25 cellular contexts compared by ENCODE assay signal in genomic region chr7:123819001-123819400, GRCh38. TPM values are rescaled to one million over a fixed set of nuclear protein-coding genes. Genes with fewer than 3 reads are reported as not detected.
DNase-seq lines count a peak whose midpoint lies in the region; ATAC-seq and TF ChIP-seq lines count a peak whose summit lies in the region.
"Had no signal": no experiment of that assay in that cellular context is flagged by ENCODE, and none has a peak within 500 bp of the region (broad histone marks: within the 10 kb centered on the region; RNA-seq: fewer than 3 reads in every experiment).

No MANE protein-coding gene starts in this region.

- H4K5ac ChIP-seq in mesendoderm (ENCODE audit: low read length) = no peak overlapping the region

- H2AFZ ChIP-seq in GM23338 (peak overlapping the region; percentile 16; the same call in 1 of the 2 replicates), mammary epithelial cell (ENCODE audit: low read depth, low read length) (peak overlapping the region; percentile 6)

- no peaks in the 10 kb centered on the region for H3K36me3 ChIP-seq in GM23338 (ENCODE audit: insufficient read depth)
- no peaks in the 10 kb centered on the region for H3K36me3 ChIP-seq in mammary epithelial cell (ENCODE audit: insufficient read depth, low read length)
- H3K36me3 ChIP-seq in mesendoderm (ENCODE audit: control insufficient read depth, insufficient read depth, low read length) = no peaks in the 10 kb centered on the region

- no peak overlapping the region for H3K27ac Mint-ChIP-seq in GM23338
- H3K27ac Mint-ChIP-seq: CD8-positive, alpha-beta memory T cell had no signal

- H3K4me3 ChIP-seq in GM23338 (no peak overlapping the region), mammary epithelial cell (replicated peaks in 1 of 3; ENCODE audit: insufficient read depth in 1 of 3, low read depth in 2 of 3, low read length in 3 of 3) (peak overlapping the region in 1 of 3 experiments; percentile 1), mesendoderm (ENCODE audit: low read length) (no peak overlapping the region)

- no peaks in the 10 kb centered on the region for H3K36me3 Mint-ChIP-seq in GM23338 (ENCODE audit: low read depth)
- H3K36me3 Mint-ChIP-seq: CD8-positive, alpha-beta memory T cell had no signal

- no peaks in the 10 kb centered on the region for H3K79me1 ChIP-seq in mesendoderm (ENCODE audit: low read length)

- H3K9me3 Mint-ChIP-seq in GM23338 = no peaks in the 10 kb centered on the region
- H3K9me3 Mint-ChIP-seq: CD8-positive, alpha-beta memory T cell had no signal

- H3K9ac ChIP-seq in mammary epithelial cell (ENCODE audit: insufficient read depth, low read length) (peak overlapping the region; percentile 83), mesendoderm (ENCODE audit: low read length) (no peak overlapping the region)
- H3K9ac ChIP-seq: SK-N-SH had no signal

- no peak overlapping the region for H3K27ac ChIP-seq in GM23338 (ENCODE audit: low read depth)
- H3K27ac ChIP-seq in mammary epithelial cell (ENCODE audit: insufficient read depth, low read depth, low read length) = peak overlapping the region; percentile 98
- no peak overlapping the region for H3K27ac ChIP-seq in mesendoderm (ENCODE audit: low read depth, low read length)
- H3K27ac ChIP-seq: C4-2B had no signal

- no peaks in the 10 kb centered on the region for H3K4me1 Mint-ChIP-seq in GM23338

- CTCF ChIA-PET in mammary epithelial cell (lab: Charles Lee; ENCODE audit: low non-redundant PET) = no interaction called here

- ATAC-seq in GM23338 (no peak), HG02588 (IDR thresholded peaks at IDR 0.05; ENCODE audit: unreplicated experiment) (no peak), GM21381 (IDR thresholded peaks at IDR 0.05; ENCODE audit: unreplicated experiment) (no peak)

- dilution Hi-C loops in mammary epithelial cell (cut with HindIII; ENCODE audit: low sequenced_read_pairs) = no loop called here

- no peak overlapping the region for H2BK5ac ChIP-seq in mesendoderm (ENCODE audit: low read length)

- no peak overlapping the region for H3K4me3 Mint-ChIP-seq in GM23338
- H3K4me3 Mint-ChIP-seq: CD8-positive, alpha-beta memory T cell had no signal

- intact Hi-C loops in mammary epithelial cell (cut with micrococcal nuclease) = loop anchor here (1.0 kb wide), 1 partner anchor 21 kb away; no protein-coding TSS in a partner anchor

- DNase-seq in GM23338 (ENCODE audit: low spot score) (no peak), NCI-H69 (lab: John Stamatoyannopoulos, UW) (peak; percentile 10), mammary epithelial cell (peak; percentile 75), mesendoderm (peak; percentile 67), erythroblast (lab: John Stamatoyannopoulos, UW) (no peak)
- DNase-seq: AML-193; CD8-positive, alpha-beta memory T cell; GOT3; HCEC 1CT; KG1; NCI-H1105; NCI-H146; NCI-H2029 treated with DMSO at 0.1 percent for 48 hours; NCI-H345; NCI-H524; NCI-H82; SHP77; SK-N-SH; T-helper 1 cell had no signal

- in situ Hi-C loops in mammary epithelial cell (cut with MboI; ENCODE audit: low sequenced_read_pairs in 2 of 2) = no loop called here

- TF ChIP-seq CTCF in GM23338 (conservative IDR thresholded peaks at IDR 0.05; ENCODE audit: low read depth in 2 of 2) (no peak), mammary epithelial cell (conservative IDR thresholded peaks at IDR 0.05 in 1 of 2, IDR thresholded peaks at IDR 0.05 in 1 of 2; ENCODE audit: extremely low read depth in 1 of 2, insufficient read depth in 1 of 2, low read depth in 1 of 2, low read length in 2 of 2) (no peak)

- 10% methylated on average over 4 of the region's 4 CpGs for WGBS in mammary epithelial cell (ENCODE audit: low coverage, missing lambda C conversion rate)
- no CpG with 5 or more reads among the region's 4 CpGs for WGBS in mesendoderm (ENCODE audit: extremely low coverage, insufficient coverage, low lambda C conversion rate)

- H3K9me3 ChIP-seq in mammary epithelial cell (replicated peaks; ENCODE audit: insufficient read depth, low read length) = no peaks in the 10 kb centered on the region
- H3K9me3 ChIP-seq: SK-N-SH had no signal

- BruUV-seq in mammary epithelial cell (replicated peaks; lab: Mats Ljungman, UMichigan) = no TSS peak

- no peak overlapping the region for H3K23ac ChIP-seq in mesendoderm (ENCODE audit: low read length)

- no peak overlapping the region for H3K18ac ChIP-seq in mesendoderm (ENCODE audit: low read length)

- H3K27me3 Mint-ChIP-seq in GM23338 (ENCODE audit: insufficient read depth, low read depth, poor library complexity) = no peaks in the 10 kb centered on the region
- H3K27me3 Mint-ChIP-seq: CD8-positive, alpha-beta memory T cell had no signal

- no peak for TF ChIP-seq POLR2A in erythroblast (IDR thresholded peaks at IDR 0.05; ENCODE audit: low read length)

- H2AK5ac ChIP-seq in mesendoderm (ENCODE audit: low read length) = no peak overlapping the region

- H4K20me1 ChIP-seq in GM23338 (replicated peaks; ENCODE audit: insufficient read depth) (no peaks in the 10 kb centered on the region), mammary epithelial cell (ENCODE audit: insufficient read depth, low read length) (no peaks in the 10 kb centered on the region)

- no peak overlapping the region for H3K56ac ChIP-seq in mesendoderm (ENCODE audit: low read length)

- no peaks in the 10 kb centered on the region for H3K79me2 ChIP-seq in GM23338 (replicated peaks; ENCODE audit: insufficient read depth)
- no peaks in the 10 kb centered on the region for H3K79me2 ChIP-seq in mammary epithelial cell (ENCODE audit: insufficient read depth, low read length)
- H3K79me2 ChIP-seq in mesendoderm (ENCODE audit: control insufficient read depth, insufficient read depth, low read length) = no peaks in the 10 kb centered on the region

- H3K27me3 ChIP-seq in GM23338 (ENCODE audit: insufficient read depth) (no peaks in the 10 kb centered on the region), mammary epithelial cell (ENCODE audit: insufficient read depth, low read length) (no peaks in the 10 kb centered on the region), mesendoderm (ENCODE audit: insufficient read depth, low read length, poor library complexity) (no peaks in the 10 kb centered on the region)

- no peaks in the 10 kb centered on the region for H3F3A ChIP-seq in GM23338 (replicated peaks; ENCODE audit: low read depth)

- H2BK120ac ChIP-seq in mesendoderm (ENCODE audit: low read depth, low read length) = no peak overlapping the region

- no peak overlapping the region for H4K8ac ChIP-seq in mesendoderm (ENCODE audit: low read depth, low read length)

- H3K4me1 ChIP-seq in GM23338 (ENCODE audit: insufficient read depth) = no peaks in the 10 kb centered on the region
- peaks cover 9% of the 10 kb centered on the region for H3K4me1 ChIP-seq in mammary epithelial cell (ENCODE audit: insufficient read depth, low read length)
- no peaks in the 10 kb centered on the region for H3K4me1 ChIP-seq in mesendoderm (ENCODE audit: control insufficient read depth, low read depth, low read length)

- no peak overlapping the region for H3K4me2 ChIP-seq in GM23338
- H3K4me2 ChIP-seq in mammary epithelial cell (ENCODE audit: insufficient read depth, low read depth, low read length) = peak overlapping the region; percentile 76
- H3K4me2 ChIP-seq in mesendoderm (ENCODE audit: low read length) = no peak overlapping the region
- H3K4me2 ChIP-seq: SK-N-SH had no signal

- H2BK15ac ChIP-seq in mesendoderm (replicated peaks; ENCODE audit: low read depth) = no peak overlapping the region

- H3K4ac ChIP-seq in mesendoderm (ENCODE audit: low read depth, low read length) = no peak overlapping the region

- H3K9me2 ChIP-seq in GM23338 (ENCODE audit: insufficient read depth) = no peaks in the 10 kb centered on the region
- H3K9me2 ChIP-seq: SK-N-SH had no signal

RNA-seq across cellular contexts. Expression of gene HYAL4, which starts 26.0 kb away (rescaled TPM):
- total RNA-seq in GM23338 (2014; rRNA removed; shearing (Covaris generic)) = not detected in 2 replicates
- polyA plus RNA-seq in GM23338 (2016; fragmentation: Nextera tagmentation; extraction: Ambion mirVana) (not detected in 2 replicates), mammary epithelial cell (0.87 TPM)
- 1 to 10 TPM in 1 of 2 donors, under 1 TPM in 1; 0.45 to 2.2 TPM for total RNA-seq in mammary epithelial cell
- 2.8 TPM for polyA minus RNA-seq in mammary epithelial cell
- polyA plus RNA-seq in mesendoderm (2013, experiment 1 of 2) = not detected
- not detected for polyA plus RNA-seq in mesendoderm (2013, experiment 2 of 2)
- total RNA-seq: A172; CD8-positive, alpha-beta memory T cell; OCI-LY7 had no signal
- polyA plus RNA-seq: AG04450; CD8-positive, alpha-beta memory T cell; SK-N-SH had no signal

Comparison
In these comparisons a context has a peak if more than half of its experiments do, and no peak if none do; other contexts are left out.
1. DNase-seq: peak in NCI-H69 (single experiment), mammary epithelial cell (single experiment) and mesendoderm (single experiment); none in GM23338 (single experiment) and erythroblast (0 of 2).